8 cellular contexts compared by ENCODE assay signal in the genomic region with DNA sequence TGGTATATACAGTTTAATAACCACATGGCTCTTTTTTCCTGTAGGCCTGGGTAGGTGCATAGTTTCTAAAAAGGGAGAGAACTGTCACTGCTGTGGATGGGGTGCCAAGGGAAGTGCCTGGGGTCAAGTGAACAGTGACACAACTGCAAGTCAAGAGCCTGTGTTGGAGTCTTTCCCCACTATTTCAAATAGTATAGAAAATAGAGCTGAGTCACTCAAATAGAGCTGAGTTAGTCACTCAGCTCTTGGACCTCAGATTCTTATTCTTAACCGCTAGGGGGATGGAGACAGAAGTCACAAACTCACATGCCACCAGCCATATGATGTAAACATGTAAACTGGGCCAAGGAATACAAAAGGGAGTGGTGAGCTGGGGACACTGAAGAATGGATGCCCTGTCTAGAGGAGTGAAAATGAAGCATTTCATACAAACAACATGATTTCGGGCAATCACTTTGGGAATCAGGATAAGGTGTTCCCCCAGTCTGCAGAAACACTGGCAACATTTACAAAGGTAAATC. TPM values are rescaled to one million over a fixed set of nuclear protein-coding genes. Genes with fewer than 3 reads are reported as not detected.
DNase-seq lines count a peak whose midpoint lies in the region; ATAC-seq and TF ChIP-seq lines count a peak whose summit lies in the region.

No MANE protein-coding gene starts in this region.

- peak overlapping the region; percentile 71 for H3K56ac ChIP-seq in mesendoderm (ENCODE audit: low read length)

- no peak overlapping the region for H2BK5ac ChIP-seq in mesendoderm (ENCODE audit: low read length)

- no peak overlapping the region for H2AK5ac ChIP-seq in mesendoderm (ENCODE audit: low read length)

- H3K4ac ChIP-seq in mesendoderm (ENCODE audit: low read depth, low read length) = no peak overlapping the region

- peaks cover 5% of the 10 kb centered on the region for H3K79me2 ChIP-seq in mesendoderm (ENCODE audit: control insufficient read depth, insufficient read depth, low read length)

- no peak overlapping the region for H2BK120ac ChIP-seq in mesendoderm (ENCODE audit: low read depth, low read length)

- no CpG with 5 or more reads among the region's 2 CpGs for WGBS in mesendoderm (ENCODE audit: extremely low coverage, insufficient coverage, low lambda C conversion rate)

- no peak overlapping the region for H3K9ac ChIP-seq in mesendoderm (ENCODE audit: low read length)

- peaks cover 2% of the 10 kb centered on the region for H3K79me1 ChIP-seq in mesendoderm (ENCODE audit: low read length)

- peak; percentile 56 for DNase-seq in NK-92 treated with Interleukin-12 subunit alpha and Interleukin-12 subunit beta, amount 100 ng/mL, for 24 hours (lab: John Stamatoyannopoulos, UW)
- no peak for DNase-seq in NK-92 (lab: John Stamatoyannopoulos, UW; ENCODE audit: unreplicated experiment)
- DNase-seq in RWPE1 (ENCODE audit: low spot score) = peak; percentile 48
- peak; percentile 80 for DNase-seq in dedifferentiated amniotic fluid mesenchymal stem cell (ENCODE audit: extremely low spot score)
- DNase-seq in mesendoderm = peak; percentile 95
- no peak for DNase-seq in middle frontal gyrus (ENCODE audit: extremely low spot score, low spot score)

- no peaks in the 10 kb centered on the region for H3K27me3 ChIP-seq in mesendoderm (ENCODE audit: insufficient read depth, low read length, poor library complexity)

- no peak overlapping the region for H3K18ac ChIP-seq in mesendoderm (ENCODE audit: low read length)

- ATAC-seq in HG03280 (IDR thresholded peaks at IDR 0.05; ENCODE audit: unreplicated experiment) = peak; percentile 35
- no peak for ATAC-seq in GM19395 (IDR thresholded peaks at IDR 0.05; ENCODE audit: unreplicated experiment)

- H4K8ac ChIP-seq in mesendoderm (ENCODE audit: low read depth, low read length) = no peak overlapping the region

- H3K4me2 ChIP-seq in mesendoderm (ENCODE audit: low read length) = no peak overlapping the region

- H3K36me3 ChIP-seq in mesendoderm (ENCODE audit: control insufficient read depth, insufficient read depth, low read length) = peaks cover 4% of the 10 kb centered on the region

- no peak overlapping the region for H3K4me3 ChIP-seq in mesendoderm (ENCODE audit: low read length)

- peak overlapping the region; percentile 19 for H2BK15ac ChIP-seq in mesendoderm (replicated peaks; ENCODE audit: low read depth)

- peaks cover 1% of the 10 kb centered on the region for H3K4me1 ChIP-seq in mesendoderm (ENCODE audit: control insufficient read depth, low read depth, low read length)

- no peak overlapping the region for H3K27ac ChIP-seq in RWPE1
- H3K27ac ChIP-seq in mesendoderm (ENCODE audit: low read depth, low read length) = no peak overlapping the region

- no peak overlapping the region for H3K23ac ChIP-seq in mesendoderm (ENCODE audit: low read length)

- peak; percentile 44 for TF ChIP-seq CTCF in RWPE1 (conservative IDR thresholded peaks at IDR 0.05; ENCODE audit: low read depth)

- CTCF ChIA-PET in RWPE1 (lab: Yijun Ruan, JAX) = interaction anchor here (0.6 to 1.3 kb wide), 12 partner anchors 9 to 161 kb away, joined by 3 to 7 read pairs (median 4); a partner anchor contains a TSS

- POLR2A ChIA-PET in RWPE1 (lab: Yijun Ruan, JAX; ENCODE audit: low non-redundant PET) = interaction anchor here (0.5 to 0.6 kb wide), 3 partner anchors 22 to 860 kb away, joined by 3 read pairs; no protein-coding TSS in a partner anchor

- H4K5ac ChIP-seq in mesendoderm (ENCODE audit: low read length) = no peak overlapping the region

RNA-seq across cellular contexts. Expression of a gene that starts 2.1 kb away (rescaled TPM):
- 103 TPM for polyA plus RNA-seq in mesendoderm (2013, experiment 1 of 2)
- polyA plus RNA-seq in mesendoderm (2013, experiment 2 of 2) = 109 TPM

RNA-seq across cellular contexts. Expression of a gene that starts 30.5 kb away (rescaled TPM):
- polyA plus RNA-seq in mesendoderm (2013, experiment 1 of 2) = 40.3 TPM
- 41.2 TPM for polyA plus RNA-seq in mesendoderm (2013, experiment 2 of 2)

Comparison
In these comparisons a context has a peak if more than half of its experiments do, and no peak if none do; other contexts are left out.
1. DNase-seq: peak in NK-92 treated with Interleukin-12 subunit alpha and Interleukin-12 subunit beta, amount 100 ng/mL, for 24 hours (single experiment), RWPE1 (single experiment), dedifferentiated amniotic fluid mesenchymal stem cell (single experiment) and mesendoderm (single experiment); none in NK-92 (single experiment) and middle frontal gyrus (single experiment).